1 cellular context compared by ENCODE assay signal in the genomic region with DNA sequence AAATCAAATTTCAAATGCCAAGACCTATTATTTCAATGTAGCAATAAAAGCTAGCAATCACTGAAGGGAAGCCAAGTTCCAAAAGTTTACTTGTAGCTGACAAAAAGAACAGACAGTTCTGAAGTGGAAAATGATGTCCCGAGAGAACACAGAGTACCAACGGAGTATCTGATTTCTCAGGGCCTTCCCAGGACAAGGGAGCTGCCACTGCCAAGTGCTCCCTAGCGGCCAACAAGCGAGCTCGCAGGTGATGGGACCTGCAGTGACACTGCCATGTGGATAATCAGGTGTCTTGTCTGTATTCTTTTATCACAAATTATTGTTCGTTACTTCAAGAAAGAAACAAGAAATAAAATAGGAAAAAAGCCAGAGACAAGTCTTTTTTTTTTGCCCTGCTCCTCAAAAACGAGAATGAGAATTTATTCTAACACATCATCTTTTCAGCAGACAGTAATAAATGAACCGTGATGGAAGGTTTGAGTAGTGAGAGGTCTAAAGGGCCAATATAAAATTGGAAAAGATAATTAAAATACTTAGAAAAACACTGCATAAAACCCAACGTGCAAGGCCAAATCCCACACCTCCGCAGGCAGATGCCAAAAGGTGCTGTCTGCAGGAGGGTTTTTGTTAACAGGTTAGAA.
TF ChIP-seq lines count a peak whose summit lies in the region.

No MANE protein-coding gene starts in this region.

TF ChIP-seq in GM23338, 12 proteins besides CTCF, POLR2A, EP300 and RAD21 (continued from another document):
- TF ChIP-seq, protein P1, sequence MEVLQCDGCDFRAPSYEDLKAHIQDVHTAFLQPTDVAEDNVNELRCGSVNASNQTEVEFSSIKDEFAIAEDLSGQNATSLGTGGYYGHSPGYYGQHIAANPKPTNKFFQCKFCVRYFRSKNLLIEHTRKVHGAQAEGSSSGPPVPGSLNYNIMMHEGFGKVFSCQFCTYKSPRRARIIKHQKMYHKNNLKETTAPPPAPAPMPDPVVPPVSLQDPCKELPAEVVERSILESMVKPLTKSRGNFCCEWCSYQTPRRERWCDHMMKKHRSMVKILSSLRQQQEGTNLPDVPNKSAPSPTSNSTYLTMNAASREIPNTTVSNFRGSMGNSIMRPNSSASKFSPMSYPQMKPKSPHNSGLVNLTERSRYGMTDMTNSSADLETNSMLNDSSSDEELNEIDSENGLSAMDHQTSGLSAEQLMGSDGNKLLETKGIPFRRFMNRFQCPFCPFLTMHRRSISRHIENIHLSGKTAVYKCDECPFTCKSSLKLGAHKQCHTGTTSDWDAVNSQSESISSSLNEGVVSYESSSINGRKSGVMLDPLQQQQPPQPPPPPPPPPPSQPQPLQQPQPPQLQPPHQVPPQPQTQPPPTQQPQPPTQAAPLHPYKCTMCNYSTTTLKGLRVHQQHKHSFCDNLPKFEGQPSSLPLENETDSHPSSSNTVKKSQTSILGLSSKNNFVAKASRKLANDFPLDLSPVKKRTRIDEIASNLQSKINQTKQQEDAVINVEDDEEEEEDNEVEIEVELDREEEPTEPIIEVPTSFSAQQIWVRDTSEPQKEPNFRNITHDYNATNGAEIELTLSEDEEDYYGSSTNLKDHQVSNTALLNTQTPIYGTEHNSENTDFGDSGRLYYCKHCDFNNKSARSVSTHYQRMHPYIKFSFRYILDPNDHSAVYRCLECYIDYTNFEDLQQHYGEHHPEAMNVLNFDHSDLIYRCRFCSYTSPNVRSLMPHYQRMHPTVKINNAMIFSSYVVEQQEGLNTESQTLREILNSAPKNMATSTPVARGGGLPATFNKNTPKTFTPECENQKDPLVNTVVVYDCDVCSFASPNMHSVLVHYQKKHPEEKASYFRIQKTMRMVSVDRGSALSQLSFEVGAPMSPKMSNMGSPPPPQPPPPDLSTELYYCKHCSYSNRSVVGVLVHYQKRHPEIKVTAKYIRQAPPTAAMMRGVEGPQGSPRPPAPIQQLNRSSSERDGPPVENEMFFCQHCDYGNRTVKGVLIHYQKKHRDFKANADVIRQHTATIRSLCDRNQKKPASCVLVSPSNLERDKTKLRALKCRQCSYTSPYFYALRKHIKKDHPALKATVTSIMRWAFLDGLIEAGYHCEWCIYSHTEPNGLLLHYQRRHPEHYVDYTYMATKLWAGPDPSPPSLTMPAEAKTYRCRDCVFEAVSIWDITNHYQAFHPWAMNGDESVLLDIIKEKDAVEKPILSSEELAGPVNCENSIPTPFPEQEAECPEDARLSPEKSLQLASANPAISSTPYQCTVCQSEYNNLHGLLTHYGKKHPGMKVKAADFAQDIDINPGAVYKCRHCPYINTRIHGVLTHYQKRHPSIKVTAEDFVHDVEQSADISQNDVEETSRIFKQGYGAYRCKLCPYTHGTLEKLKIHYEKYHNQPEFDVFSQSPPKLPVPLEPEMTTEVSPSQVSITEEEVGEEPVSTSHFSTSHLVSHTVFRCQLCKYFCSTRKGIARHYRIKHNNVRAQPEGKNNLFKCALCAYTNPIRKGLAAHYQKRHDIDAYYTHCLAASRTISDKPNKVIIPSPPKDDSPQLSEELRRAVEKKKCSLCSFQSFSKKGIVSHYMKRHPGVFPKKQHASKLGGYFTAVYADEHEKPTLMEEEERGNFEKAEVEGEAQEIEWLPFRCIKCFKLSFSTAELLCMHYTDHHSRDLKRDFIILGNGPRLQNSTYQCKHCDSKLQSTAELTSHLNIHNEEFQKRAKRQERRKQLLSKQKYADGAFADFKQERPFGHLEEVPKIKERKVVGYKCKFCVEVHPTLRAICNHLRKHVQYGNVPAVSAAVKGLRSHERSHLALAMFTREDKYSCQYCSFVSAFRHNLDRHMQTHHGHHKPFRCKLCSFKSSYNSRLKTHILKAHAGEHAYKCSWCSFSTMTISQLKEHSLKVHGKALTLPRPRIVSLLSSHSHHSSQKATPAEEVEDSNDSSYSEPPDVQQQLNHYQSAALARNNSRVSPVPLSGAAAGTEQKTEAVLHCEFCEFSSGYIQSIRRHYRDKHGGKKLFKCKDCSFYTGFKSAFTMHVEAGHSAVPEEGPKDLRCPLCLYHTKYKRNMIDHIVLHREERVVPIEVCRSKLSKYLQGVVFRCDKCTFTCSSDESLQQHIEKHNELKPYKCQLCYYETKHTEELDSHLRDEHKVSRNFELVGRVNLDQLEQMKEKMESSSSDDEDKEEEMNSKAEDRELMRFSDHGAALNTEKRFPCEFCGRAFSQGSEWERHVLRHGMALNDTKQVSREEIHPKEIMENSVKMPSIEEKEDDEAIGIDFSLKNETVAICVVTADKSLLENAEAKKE (CRISPR knock-in tag; IDR thresholded peaks at IDR 0.05): no peak
- TF ChIP-seq ZNF114 (CRISPR knock-in tag; IDR thresholded peaks at IDR 0.05): no peak
- TF ChIP-seq STAT1 (IDR thresholded peaks at IDR 0.05; ENCODE audit: unreplicated experiment): no peak
- TF ChIP-seq, protein P2, sequence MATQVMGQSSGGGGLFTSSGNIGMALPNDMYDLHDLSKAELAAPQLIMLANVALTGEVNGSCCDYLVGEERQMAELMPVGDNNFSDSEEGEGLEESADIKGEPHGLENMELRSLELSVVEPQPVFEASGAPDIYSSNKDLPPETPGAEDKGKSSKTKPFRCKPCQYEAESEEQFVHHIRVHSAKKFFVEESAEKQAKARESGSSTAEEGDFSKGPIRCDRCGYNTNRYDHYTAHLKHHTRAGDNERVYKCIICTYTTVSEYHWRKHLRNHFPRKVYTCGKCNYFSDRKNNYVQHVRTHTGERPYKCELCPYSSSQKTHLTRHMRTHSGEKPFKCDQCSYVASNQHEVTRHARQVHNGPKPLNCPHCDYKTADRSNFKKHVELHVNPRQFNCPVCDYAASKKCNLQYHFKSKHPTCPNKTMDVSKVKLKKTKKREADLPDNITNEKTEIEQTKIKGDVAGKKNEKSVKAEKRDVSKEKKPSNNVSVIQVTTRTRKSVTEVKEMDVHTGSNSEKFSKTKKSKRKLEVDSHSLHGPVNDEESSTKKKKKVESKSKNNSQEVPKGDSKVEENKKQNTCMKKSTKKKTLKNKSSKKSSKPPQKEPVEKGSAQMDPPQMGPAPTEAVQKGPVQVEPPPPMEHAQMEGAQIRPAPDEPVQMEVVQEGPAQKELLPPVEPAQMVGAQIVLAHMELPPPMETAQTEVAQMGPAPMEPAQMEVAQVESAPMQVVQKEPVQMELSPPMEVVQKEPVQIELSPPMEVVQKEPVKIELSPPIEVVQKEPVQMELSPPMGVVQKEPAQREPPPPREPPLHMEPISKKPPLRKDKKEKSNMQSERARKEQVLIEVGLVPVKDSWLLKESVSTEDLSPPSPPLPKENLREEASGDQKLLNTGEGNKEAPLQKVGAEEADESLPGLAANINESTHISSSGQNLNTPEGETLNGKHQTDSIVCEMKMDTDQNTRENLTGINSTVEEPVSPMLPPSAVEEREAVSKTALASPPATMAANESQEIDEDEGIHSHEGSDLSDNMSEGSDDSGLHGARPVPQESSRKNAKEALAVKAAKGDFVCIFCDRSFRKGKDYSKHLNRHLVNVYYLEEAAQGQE (IDR thresholded peaks at IDR 0.05; ENCODE audit: unreplicated experiment): no peak
